Comparison of ENCODE assay signal across 8 cellular contexts in genomic region chr6:10659697-10660348, GRCh38. TPM values are rescaled to one million over a fixed set of nuclear protein-coding genes. Genes with fewer than 3 reads are reported as not detected.
A peak's percentile ranks its signal among the peaks of the same experiment; 100 is the strongest.
DNase-seq lines count a peak whose midpoint lies in the region; ATAC-seq and TF ChIP-seq lines count a peak whose summit lies in the region.

No MANE protein-coding gene starts in this region.

- DNase-seq in Peyer's patch (peak in 1 of 3 donors; percentile 37), foreskin fibroblast (peak in 1 of 2 donors; percentile 23), retina (peak; percentile 21), midbrain (lab: John Stamatoyannopoulos, UW) (no peak), HUDEP-2 (lab: John Stamatoyannopoulos, UW; ENCODE audit: unreplicated experiment in 76 of 76) (no peak), EL (no peak)

- ATAC-seq in GM18511 (IDR thresholded peaks at IDR 0.05; ENCODE audit: unreplicated experiment) (peak; percentile 64), HG02973 (IDR thresholded peaks at IDR 0.05; ENCODE audit: unreplicated experiment) (no peak)

- peak overlapping the region in 1 of 4 donors; percentile 25 for H3K27ac ChIP-seq in Peyer's patch

- TF ChIP-seq POLR2A in Peyer's patch (IDR thresholded peaks at IDR 0.05) = no peak

- no peaks in the 10 kb centered on the region for H3K27me3 ChIP-seq in Peyer's patch

- peak overlapping the region; percentile 22 to 32 (median 26) for H3K4me3 ChIP-seq in Peyer's patch
- H3K4me3 ChIP-seq in foreskin fibroblast (ENCODE audit: low read depth in 1 of 2, low read length in 2 of 2) = peak overlapping the region; percentile 28 to 35

- no peaks in the 10 kb centered on the region for H3K9me3 ChIP-seq in Peyer's patch

- H3K36me3 ChIP-seq in Peyer's patch = no peaks in the 10 kb centered on the region

- TF ChIP-seq CTCF in Peyer's patch (IDR thresholded peaks at IDR 0.05) (no peak), foreskin fibroblast (IDR thresholded peaks at IDR 0.05; ENCODE audit: low read depth, low read length) (no peak)

- no peaks in the 10 kb centered on the region for H3K4me1 ChIP-seq in Peyer's patch

RNA-seq across cellular contexts. Expression of gene C6orf52, which starts 34.6 kb away (rescaled TPM):
- not detected for total RNA-seq in Peyer's patch

RNA-seq across cellular contexts. Expression of gene PAK1IP1, which starts 34.9 kb away (rescaled TPM):
- total RNA-seq in Peyer's patch = 1 to 10 TPM; 3.3 to 6.8 (median 5.5) TPM
